Comparison of ENCODE assay signal across 15 cellular contexts in genomic region chr1:8456991-8457390, GRCh38.
DNase-seq lines count a peak whose midpoint lies in the region; ATAC-seq and TF ChIP-seq lines count a peak whose summit lies in the region.
"Had no signal": no experiment of that assay in that cellular context is flagged by ENCODE, and none has a peak within 500 bp of the region (broad histone marks: within the 10 kb centered on the region; RNA-seq: fewer than 3 reads in every experiment).

No MANE protein-coding gene starts in this region.

- no peak overlapping the region for H3K4me3 ChIP-seq in neural progenitor cell
- no peak overlapping the region for H3K4me3 ChIP-seq in uterus
- no peak overlapping the region for H3K4me3 ChIP-seq in testis
- H3K4me3 ChIP-seq: ovary had no signal

- H3K79me2 ChIP-seq in neural progenitor cell (ENCODE audit: low read depth): peaks cover 55% of the 10 kb centered on the region

- TF ChIP-seq POLR2A in uterus (IDR thresholded peaks at IDR 0.05) (no peak), testis (IDR thresholded peaks at IDR 0.05) (no peak)

- CTCF ChIA-PET in activated CD8-positive, alpha-beta memory T cell treated with anti-CD3 and anti-CD28 coated beads, Interleukin-2, amount 10 ng/mL, durations not matched to agents 7 days and 5 days (lab: Charles Lee): no interaction called here

- H3K27me3 ChIP-seq in neural progenitor cell (no peaks in the 10 kb centered on the region), uterus (no peaks in the 10 kb centered on the region), testis (no peaks in the 10 kb centered on the region)
- H3K27me3 ChIP-seq: ovary had no signal

- H3K4me3 Mint-ChIP-seq in activated CD8-positive, alpha-beta memory T cell treated with anti-CD3 and anti-CD28 coated beads, Interleukin-2, amount 10 ng/mL, durations not matched to agents 7 days and 5 days: no peak overlapping the region
- no peak overlapping the region for H3K4me3 Mint-ChIP-seq in neural progenitor cell
- H3K4me3 Mint-ChIP-seq: activated naive CD8-positive, alpha-beta T cell; CD8-positive, alpha-beta T cell had no signal

- no peak for DNase-seq in activated CD8-positive, alpha-beta memory T cell treated with anti-CD3 and anti-CD28 coated beads, Interleukin-2, amount 10 ng/mL, durations not matched to agents 7 days and 5 days
- DNase-seq in activated CD8-positive, alpha-beta memory T cell treated with anti-CD3 and anti-CD28 coated beads for 24 hours: no peak
- no peak for DNase-seq in epithelial cell of prostate (ENCODE audit: low read depth, low spot score)
- no peak for DNase-seq in neural progenitor cell (ENCODE audit: low spot score)
- DNase-seq in uterus: no peak
- DNase-seq in testis: no peak
- DNase-seq in HT-29 (ENCODE audit: low spot score): no peak
- no peak for DNase-seq in activated effector memory CD4-positive, alpha-beta T cell treated with Interleukin-2 at 50 U/mL for 16 hours
- DNase-seq: CD8-positive, alpha-beta T cell; cortex of kidney; NCI-H1092 treated with DMSO at 0.1 percent for 48 hours; ovary had no signal

- H3K9me3 ChIP-seq in neural progenitor cell (ENCODE audit: low read depth) (no peaks in the 10 kb centered on the region), uterus (no peaks in the 10 kb centered on the region), testis (no peaks in the 10 kb centered on the region)
- H3K9me3 ChIP-seq: ovary had no signal

- no peaks in the 10 kb centered on the region for H3K36me3 ChIP-seq in neural progenitor cell
- no peaks in the 10 kb centered on the region for H3K36me3 ChIP-seq in uterus
- H3K36me3 ChIP-seq in testis (ENCODE audit: low read depth, missing control alignments): no peaks in the 10 kb centered on the region
- H3K36me3 ChIP-seq: ovary had no signal

- peaks cover 23% of the 10 kb centered on the region for H4K20me1 ChIP-seq in neural progenitor cell (ENCODE audit: low read depth)

- peak overlapping the region; percentile 6 for H3K27ac Mint-ChIP-seq in activated CD8-positive, alpha-beta memory T cell treated with anti-CD3 and anti-CD28 coated beads, Interleukin-2, amount 10 ng/mL, durations not matched to agents 7 days and 5 days
- H3K27ac Mint-ChIP-seq in neural progenitor cell: peak overlapping the region; percentile 31
- H3K27ac Mint-ChIP-seq: CD8-positive, alpha-beta T cell had no signal

- H3F3A ChIP-seq in neural progenitor cell (ENCODE audit: low read depth): peaks cover 21% of the 10 kb centered on the region

- no peak overlapping the region for H2AFZ ChIP-seq in neural progenitor cell (replicated peaks)

- ATAC-seq in activated CD8-positive, alpha-beta memory T cell treated with anti-CD3 and anti-CD28 coated beads, Interleukin-2, amount 10 ng/mL, durations not matched to agents 7 days and 5 days: no peak
- ATAC-seq: CD8-positive, alpha-beta T cell had no signal

- H3K36me3 Mint-ChIP-seq in activated CD8-positive, alpha-beta memory T cell treated with anti-CD3 and anti-CD28 coated beads, Interleukin-2, amount 10 ng/mL, durations not matched to agents 7 days and 5 days: no peaks in the 10 kb centered on the region
- peaks cover 13% of the 10 kb centered on the region for H3K36me3 Mint-ChIP-seq in neural progenitor cell

- 67 to 77% methylated on average over 1 of the region's 1 CpG for WGBS in testis, 2 donors

- TF ChIP-seq CTCF in neural progenitor cell (IDR thresholded peaks at IDR 0.05) (no peak), uterus (IDR thresholded peaks at IDR 0.05) (no peak), testis (IDR thresholded peaks at IDR 0.05) (no peak)

- H3K4me1 ChIP-seq in neural progenitor cell: peaks cover 39% of the 10 kb centered on the region
- peaks cover 0 to 31% of the 10 kb centered on the region in 2 donors for H3K4me1 ChIP-seq in uterus
- H3K4me1 ChIP-seq in testis: peaks cover 25% of the 10 kb centered on the region

- H3K9ac ChIP-seq in neural progenitor cell: no peak overlapping the region

- peak overlapping the region; percentile 23 for H3K27ac ChIP-seq in epithelial cell of prostate
- H3K27ac ChIP-seq in neural progenitor cell: no peak overlapping the region
- H3K27ac ChIP-seq in uterus: peak overlapping the region; percentile 80 to 94
- H3K27ac ChIP-seq in testis: peak overlapping the region in 1 of 2 donors; percentile 46
- H3K27ac ChIP-seq: 22Rv1, VCaP had no signal

- H3K4me2 ChIP-seq in neural progenitor cell: no peak overlapping the region

- no peaks in the 10 kb centered on the region for H3K9me3 Mint-ChIP-seq in activated CD8-positive, alpha-beta memory T cell treated with anti-CD3 and anti-CD28 coated beads, Interleukin-2, amount 10 ng/mL, durations not matched to agents 7 days and 5 days (ENCODE audit: low read depth)
- no peaks in the 10 kb centered on the region for H3K9me3 Mint-ChIP-seq in neural progenitor cell
- H3K9me3 Mint-ChIP-seq: CD8-positive, alpha-beta T cell had no signal

- no peaks in the 10 kb centered on the region for H3K27me3 Mint-ChIP-seq in activated CD8-positive, alpha-beta memory T cell treated with anti-CD3 and anti-CD28 coated beads, Interleukin-2, amount 10 ng/mL, durations not matched to agents 7 days and 5 days
- no peaks in the 10 kb centered on the region for H3K27me3 Mint-ChIP-seq in neural progenitor cell (ENCODE audit: insufficient read depth, low read depth)
- H3K27me3 Mint-ChIP-seq: activated naive CD8-positive, alpha-beta T cell had no signal

- intact Hi-C loops in uterus (cut with DNase I; ENCODE audit: low total_unique reads): no loop called here
- intact Hi-C loops in testis (cut with DNase I; ENCODE audit: low total_unique reads): no loop called here

- H3K4me1 Mint-ChIP-seq in activated CD8-positive, alpha-beta memory T cell treated with anti-CD3 and anti-CD28 coated beads, Interleukin-2, amount 10 ng/mL, durations not matched to agents 7 days and 5 days: peaks cover 9% of the 10 kb centered on the region
- H3K4me1 Mint-ChIP-seq in neural progenitor cell: peaks cover 54% of the 10 kb centered on the region
